In the genomic region with DNA sequence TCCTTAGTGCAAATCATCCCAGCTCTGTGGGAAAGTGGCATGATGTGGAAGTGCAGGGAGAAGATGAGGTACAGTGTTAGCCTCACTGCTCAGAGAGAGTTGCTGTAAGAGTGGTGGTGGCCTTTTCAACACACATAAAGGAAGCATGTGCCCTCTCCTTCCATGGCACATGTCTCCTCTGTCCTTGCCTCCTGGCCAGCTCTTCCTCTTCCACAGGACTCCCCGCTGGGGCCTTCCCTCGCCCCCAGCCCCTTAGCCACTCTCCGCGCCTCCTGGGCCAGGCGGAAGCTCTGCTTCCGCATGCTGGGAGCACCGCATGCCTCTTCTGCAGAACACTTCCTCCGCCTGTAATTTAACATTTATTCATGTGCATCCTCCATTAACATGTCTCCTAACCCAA, we compare ENCODE assay signal across 15 cellular contexts. TPM values are rescaled to one million over a fixed set of nuclear protein-coding genes. Genes with fewer than 3 reads are reported as not detected.
DNase-seq lines count a peak whose midpoint lies in the region; ATAC-seq and TF ChIP-seq lines count a peak whose summit lies in the region.
"Had no signal": no experiment of that assay in that cellular context is flagged by ENCODE, and none has a peak within 500 bp of the region (broad histone marks: within the 10 kb centered on the region; RNA-seq: fewer than 3 reads in every experiment).

No MANE protein-coding gene starts in this region.

- H3K27ac Mint-ChIP-seq in activated naive CD4-positive, alpha-beta T cell treated with anti-CD3 and anti-CD28 coated beads, Interleukin-2, amount 10 ng/mL, durations not matched to agents 7 days and 5 days: peak overlapping the region; percentile 64
- peak overlapping the region; percentile 44 for H3K27ac Mint-ChIP-seq in activated naive CD8-positive, alpha-beta T cell treated with anti-CD3 and anti-CD28 coated beads, Interleukin-2, amount 50 U/mL, for 24 hours

- no peak for TF ChIP-seq POLR2A in spleen (IDR thresholded peaks at IDR 0.05)

- no peak for TF ChIP-seq CTCF in spleen (IDR thresholded peaks at IDR 0.05 in 8 of 11, conservative IDR thresholded peaks at IDR 0.05 in 3 of 11)

- CTCF ChIA-PET in activated naive CD4-positive, alpha-beta T cell treated with anti-CD3 and anti-CD28 coated beads, Interleukin-2, amount 10 ng/mL, durations not matched to agents 7 days and 5 days (lab: Charles Lee): interaction anchor here (1.5 kb wide), 2 partner anchors 25 to 27 kb away, joined by 3 to 5 read pairs; no protein-coding TSS in a partner anchor

- H3K4me1 Mint-ChIP-seq in activated naive CD4-positive, alpha-beta T cell treated with anti-CD3 and anti-CD28 coated beads, Interleukin-2, amount 10 ng/mL, durations not matched to agents 7 days and 5 days: peaks cover 34% of the 10 kb centered on the region
- H3K4me1 Mint-ChIP-seq in activated naive CD8-positive, alpha-beta T cell treated with anti-CD3 and anti-CD28 coated beads, Interleukin-2, amount 50 U/mL, for 24 hours: peaks cover 20% of the 10 kb centered on the region

- no peaks in the 10 kb centered on the region for H3K9me3 ChIP-seq in spleen
- H3K9me3 ChIP-seq: MG63, pancreas, suprapubic skin had no signal

- H3K27ac ChIP-seq in spleen: peak overlapping the region in 7 of 8 donors; percentile 3 to 71 (median 54)
- H3K27ac ChIP-seq: epithelial cell of prostate, pancreas, SK-N-MC, suprapubic skin had no signal

- H3K9me3 Mint-ChIP-seq in activated naive CD4-positive, alpha-beta T cell treated with anti-CD3 and anti-CD28 coated beads, Interleukin-2, amount 10 ng/mL, durations not matched to agents 7 days and 5 days: no peaks in the 10 kb centered on the region
- no peaks in the 10 kb centered on the region for H3K9me3 Mint-ChIP-seq in activated naive CD8-positive, alpha-beta T cell treated with anti-CD3 and anti-CD28 coated beads, Interleukin-2, amount 50 U/mL, for 24 hours

- peak; percentile 22 for DNase-seq in activated naive CD4-positive, alpha-beta T cell treated with anti-CD3 and anti-CD28 coated beads, Interleukin-2, amount 10 ng/mL, durations not matched to agents 7 days and 5 days
- no peak for DNase-seq in activated naive CD4-positive, alpha-beta T cell treated with anti-CD3 and anti-CD28 coated beads, Interleukin-2, amount 50 U/mL, for 16 hours
- peak; percentile 41 to 58 for DNase-seq in Kasumi-1 (lab: John Stamatoyannopoulos, UW)
- DNase-seq in activated naive CD8-positive, alpha-beta T cell treated with anti-CD3 and anti-CD28 coated beads, Interleukin-2, amount 50 U/mL, for 24 hours: no peak
- DNase-seq in spleen: peak; percentile 82
- DNase-seq in HK-2 (ENCODE audit: unreplicated experiment): no peak
- DNase-seq: DMS79 treated with DMSO at 0.1 percent for 48 hours, MG63, pancreas had no signal

- H3K4me1 ChIP-seq in spleen: peaks cover 10 to 47% (median 26%) of the 10 kb centered on the region in 6 donors
- H3K4me1 ChIP-seq: pancreas had no signal

- H3K4me3 Mint-ChIP-seq in activated naive CD4-positive, alpha-beta T cell treated with anti-CD3 and anti-CD28 coated beads, Interleukin-2, amount 10 ng/mL, durations not matched to agents 7 days and 5 days: no peak overlapping the region
- no peak overlapping the region for H3K4me3 Mint-ChIP-seq in activated naive CD8-positive, alpha-beta T cell treated with anti-CD3 and anti-CD28 coated beads, Interleukin-2, amount 50 U/mL, for 24 hours

- no peaks in the 10 kb centered on the region for H3K36me3 ChIP-seq in spleen
- H3K36me3 ChIP-seq: MG63, pancreas, suprapubic skin had no signal

- no peak for ATAC-seq in activated naive CD8-positive, alpha-beta T cell treated with anti-CD3 and anti-CD28 coated beads, Interleukin-2, amount 50 U/mL, for 24 hours
- no peak for ATAC-seq in GM18517 (IDR thresholded peaks at IDR 0.05; ENCODE audit: unreplicated experiment)
- no peak for ATAC-seq in GM19455 (IDR thresholded peaks at IDR 0.05; ENCODE audit: unreplicated experiment)

- H3K27me3 ChIP-seq in spleen (replicated peaks in 1 of 7): peaks cover 0 to 7% (median 0%) of the 10 kb centered on the region in 7 donors
- H3K27me3 ChIP-seq: pancreas had no signal

- peaks cover 31% of the 10 kb centered on the region for H3K27me3 Mint-ChIP-seq in activated naive CD4-positive, alpha-beta T cell treated with anti-CD3 and anti-CD28 coated beads, Interleukin-2, amount 10 ng/mL, durations not matched to agents 7 days and 5 days
- H3K27me3 Mint-ChIP-seq in activated naive CD8-positive, alpha-beta T cell treated with anti-CD3 and anti-CD28 coated beads, Interleukin-2, amount 50 U/mL, for 24 hours: no peaks in the 10 kb centered on the region

- no peaks in the 10 kb centered on the region for H3K36me3 Mint-ChIP-seq in activated naive CD4-positive, alpha-beta T cell treated with anti-CD3 and anti-CD28 coated beads, Interleukin-2, amount 10 ng/mL, durations not matched to agents 7 days and 5 days
- H3K36me3 Mint-ChIP-seq in activated naive CD8-positive, alpha-beta T cell treated with anti-CD3 and anti-CD28 coated beads, Interleukin-2, amount 50 U/mL, for 24 hours (ENCODE audit: low read depth): no peaks in the 10 kb centered on the region

- intact Hi-C loops in spleen (cut with DNase I; ENCODE audit: low total_unique reads): no loop called here

- WGBS in spleen, 5 donors: 42 to 72% (median 44%) methylated on average over 8 of the region's 8 CpGs

- no peak overlapping the region for H3K4me3 ChIP-seq in spleen
- H3K4me3 ChIP-seq: MG63, pancreas, SK-N-MC, suprapubic skin had no signal

RNA-seq across cellular contexts. Expression of a gene that starts 4.8 kb away (rescaled TPM):
- 1 to 10 TPM in 3 of 7 donors, under 1 TPM in 4; 0.13 to 2.2 (median 0.97) TPM for total RNA-seq in spleen
- under 1 TPM; 0.63 to 0.80 (median 0.74) TPM for polyA plus RNA-seq in spleen
- total RNA-seq: glomerular endothelial cell had no signal

Comparison
In these comparisons a context has a peak if more than half of its experiments do, and no peak if none do; other contexts are left out.
1. DNase-seq: peak in activated naive CD4-positive, alpha-beta T cell treated with anti-CD3 and anti-CD28 coated beads, Interleukin-2, amount 10 ng/mL, durations not matched to agents 7 days and 5 days (single experiment), Kasumi-1 (2 of 2) and spleen (single experiment); none in activated naive CD4-positive, alpha-beta T cell treated with anti-CD3 and anti-CD28 coated beads, Interleukin-2, amount 50 U/mL, for 16 hours (single experiment), activated naive CD8-positive, alpha-beta T cell treated with anti-CD3 and anti-CD28 coated beads, Interleukin-2, amount 50 U/mL, for 24 hours (single experiment) and HK-2 (single experiment).